ENCODE assay signal across 23 cellular contexts in genomic region chr3:118181274-118181673, GRCh38.
"Had no signal": no experiment of that assay in that cellular context is flagged by ENCODE, and none has a peak within 500 bp of the region (broad histone marks: within the 10 kb centered on the region; RNA-seq: fewer than 3 reads in every experiment).

No MANE protein-coding gene starts in this region.

- H3K27me3 ChIP-seq: brain microvascular endothelial cell, cardiac muscle cell had no signal

- H3K27me3 Mint-ChIP-seq: activated B cell treated with CpG ODN at 0.5 μM for 24 hours; activated CD4-positive, alpha-beta memory T cell treated with anti-CD3 and anti-CD28 coated beads for 36 hours; activated CD4-positive, alpha-beta T cell treated with anti-CD3 and anti-CD28 coated beads, Interleukin-2, amount 10 ng/mL, durations not matched to agents 7 days and 5 days; activated naive CD4-positive, alpha-beta T cell treated with anti-CD3 and anti-CD28 coated beads, Interleukin-2, amount 10 ng/mL, durations not matched to agents 7 days and 5 days; activated naive CD8-positive, alpha-beta T cell treated with anti-CD3 and anti-CD28 coated beads for 36 hours; T-helper 17 cell had no signal

- H3K36me3 Mint-ChIP-seq: activated CD4-positive, alpha-beta memory T cell treated with anti-CD3 and anti-CD28 coated beads for 36 hours; activated naive CD4-positive, alpha-beta T cell treated with anti-CD3 and anti-CD28 coated beads, Interleukin-2, amount 10 ng/mL, durations not matched to agents 7 days and 5 days; activated naive CD8-positive, alpha-beta T cell treated with anti-CD3 and anti-CD28 coated beads for 36 hours had no signal

- H3K9me3 Mint-ChIP-seq: activated CD4-positive, alpha-beta T cell treated with anti-CD3 and anti-CD28 coated beads, Interleukin-2, amount 10 ng/mL, durations not matched to agents 7 days and 5 days had no signal

- H3K36me3 ChIP-seq: brain microvascular endothelial cell, cardiac muscle cell had no signal

- ATAC-seq: activated T-cell treated with anti-CD3 and anti-CD28 coated beads, Interleukin-2, amount 50 U/mL, for 72 hours; T-helper 17 cell had no signal

- DNase-seq: activated B cell treated with CpG ODN at 0.5 μM for 24 hours; activated CD4-positive, alpha-beta memory T cell treated with anti-CD3 and anti-CD28 coated beads for 36 hours; activated CD4-positive, alpha-beta T cell treated with anti-CD3 and anti-CD28 coated beads for 1 hour; activated CD4-positive, alpha-beta T cell treated with anti-CD3 and anti-CD28 coated beads, Interleukin-2, amount 10 ng/mL, durations not matched to agents 7 days and 5 days; activated gamma-delta T cell treated with Interleukin-2 at 50 U/mL for 16 hours; activated naive CD4-positive, alpha-beta T cell treated with anti-CD3 and anti-CD28 coated beads, Interleukin-2, amount 10 ng/mL, durations not matched to agents 7 days and 5 days; activated naive CD8-positive, alpha-beta T cell treated with anti-CD3 and anti-CD28 coated beads for 36 hours; activated T-cell treated with anti-CD3 and anti-CD28 coated beads, Interleukin-2, amount 50 U/mL, for 72 hours; brain microvascular endothelial cell; NCI-H1092; NCI-H1417; NCI-H1694; NCI-H2029; NCI-H2107; NCI-H2171 treated with DMSO at 0.1 percent for 48 hours; NCI-H226; NCI-H526; NCI-H774; SIG-M5; T-helper 17 cell; T-helper 9 cell had no signal

- H3K27ac ChIP-seq: brain microvascular endothelial cell, cardiac muscle cell had no signal

- H3K4me3 Mint-ChIP-seq: activated B cell treated with CpG ODN at 0.5 μM for 24 hours; activated CD4-positive, alpha-beta memory T cell treated with anti-CD3 and anti-CD28 coated beads for 36 hours; activated CD4-positive, alpha-beta T cell treated with anti-CD3 and anti-CD28 coated beads, Interleukin-2, amount 10 ng/mL, durations not matched to agents 7 days and 5 days; activated naive CD4-positive, alpha-beta T cell treated with anti-CD3 and anti-CD28 coated beads, Interleukin-2, amount 10 ng/mL, durations not matched to agents 7 days and 5 days; activated naive CD8-positive, alpha-beta T cell treated with anti-CD3 and anti-CD28 coated beads for 36 hours; activated T-cell treated with anti-CD3 and anti-CD28 coated beads, Interleukin-2, amount 50 U/mL, for 72 hours; T-helper 17 cell had no signal

- H3K4me1 Mint-ChIP-seq: activated B cell treated with CpG ODN at 0.5 μM for 24 hours; activated CD4-positive, alpha-beta T cell treated with anti-CD3 and anti-CD28 coated beads, Interleukin-2, amount 10 ng/mL, durations not matched to agents 7 days and 5 days; activated naive CD4-positive, alpha-beta T cell treated with anti-CD3 and anti-CD28 coated beads, Interleukin-2, amount 10 ng/mL, durations not matched to agents 7 days and 5 days; activated naive CD8-positive, alpha-beta T cell treated with anti-CD3 and anti-CD28 coated beads for 36 hours; T-helper 17 cell had no signal

- H3K27ac Mint-ChIP-seq: activated B cell treated with CpG ODN at 0.5 μM for 24 hours; activated CD4-positive, alpha-beta memory T cell treated with anti-CD3 and anti-CD28 coated beads for 36 hours; activated CD4-positive, alpha-beta T cell treated with anti-CD3 and anti-CD28 coated beads, Interleukin-2, amount 10 ng/mL, durations not matched to agents 7 days and 5 days; activated naive CD4-positive, alpha-beta T cell treated with anti-CD3 and anti-CD28 coated beads, Interleukin-2, amount 10 ng/mL, durations not matched to agents 7 days and 5 days; activated naive CD8-positive, alpha-beta T cell treated with anti-CD3 and anti-CD28 coated beads for 36 hours; activated T-cell treated with anti-CD3 and anti-CD28 coated beads, Interleukin-2, amount 50 U/mL, for 72 hours; activated T-helper 2 cell treated with anti-CD3 and anti-CD28 coated beads, Interferon-gamma antibody, Interleukin-2, Interleukin-4, amounts not matched to agents 10 μg/mL and 5 μg/mL and 100 μg/mL, durations not matched to agents 14 hours and 24 hours and 36 hours; T-helper 17 cell had no signal

- H3K4me3 ChIP-seq: cardiac muscle cell had no signal
